Comparison of ENCODE assay signal across 8 cellular contexts in genomic region chr7:69599211-69599878, GRCh38. TPM values are rescaled to one million over a fixed set of nuclear protein-coding genes. Genes with fewer than 3 reads are reported as not detected.
DNase-seq lines count a peak whose midpoint lies in the region; TF ChIP-seq lines count a peak whose summit lies in the region.

No MANE protein-coding gene starts in this region.

- H3K9me3 ChIP-seq in BLaER1 treated with 17β-estradiol and CSF1 and Interleukin-3, amounts not matched to agents 10 nM and 100 nM (replicated peaks in 1 of 11), result no peaks in the 10 kb centered on the region
- H3K9me3 ChIP-seq in iPS-15b (ENCODE audit: control insufficient read depth, insufficient read depth, low read length), result no peaks in the 10 kb centered on the region
- no peaks in the 10 kb centered on the region for H3K9me3 ChIP-seq in smooth muscle cell (replicated peaks; ENCODE audit: low read depth)

- no peaks in the 10 kb centered on the region for H3K27me3 ChIP-seq in BLaER1 treated with 17β-estradiol and CSF1 and Interleukin-3, amounts not matched to agents 10 nM and 100 nM
- H3K27me3 ChIP-seq in iPS-15b (ENCODE audit: control insufficient read depth, insufficient read depth, low read length), result peaks cover 70% of the 10 kb centered on the region
- peaks cover 23% of the 10 kb centered on the region for H3K27me3 ChIP-seq in smooth muscle cell (ENCODE audit: low read depth)

- H3K4me1 Mint-ChIP-seq in activated naive CD8-positive, alpha-beta T cell (ENCODE audit: low read depth), result peaks cover 10% of the 10 kb centered on the region

- no peaks in the 10 kb centered on the region for H3K9me3 Mint-ChIP-seq in activated naive CD8-positive, alpha-beta T cell (ENCODE audit: low read depth)

- H3K79me2 ChIP-seq in smooth muscle cell (ENCODE audit: low read depth), result peaks cover 11% of the 10 kb centered on the region

- peaks cover 12% of the 10 kb centered on the region for H3K27me3 Mint-ChIP-seq in activated naive CD8-positive, alpha-beta T cell

- H3K4me3 ChIP-seq in BLaER1 treated with 17β-estradiol and CSF1 and Interleukin-3, amounts not matched to agents 10 nM and 100 nM, result peak overlapping the region; percentile 83 to 96 (median 93)
- H3K4me3 ChIP-seq in iPS-15b (ENCODE audit: low read depth, low read length) (peak overlapping the region; percentile 69), smooth muscle cell (peak overlapping the region; percentile 99)

- H3K27ac ChIP-seq in BLaER1 treated with 17β-estradiol and CSF1 and Interleukin-3, amounts not matched to agents 10 nM and 100 nM, result peak overlapping the region; percentile 72 to 95 (median 86)
- H3K27ac ChIP-seq in smooth muscle cell (ENCODE audit: low read depth), result no peak overlapping the region

- no peak overlapping the region for H3K27ac Mint-ChIP-seq in activated naive CD8-positive, alpha-beta T cell

- peak; percentile 3 for DNase-seq in HK-2 (ENCODE audit: unreplicated experiment)
- no peak for DNase-seq in smooth muscle cell (lab: John Stamatoyannopoulos, UW; ENCODE audit: unreplicated experiment)
- no peak for DNase-seq in CD1c-positive myeloid dendritic cell (ENCODE audit: extremely low spot score)
- no peak for DNase-seq in occipital lobe (lab: John Stamatoyannopoulos, UW)
- no peak for DNase-seq in NOMO-1 treated with dmso at 0.1 percent for 144 hours (lab: John Stamatoyannopoulos, UW; ENCODE audit: unreplicated experiment)

- peak overlapping the region; percentile 75 to 97 (median 90) for H3K4me2 ChIP-seq in BLaER1 treated with 17β-estradiol and CSF1 and Interleukin-3, amounts not matched to agents 10 nM and 100 nM
- H3K4me2 ChIP-seq in smooth muscle cell, result peak overlapping the region; percentile 96

- peak overlapping the region; percentile 84 for H3K4me3 Mint-ChIP-seq in activated naive CD8-positive, alpha-beta T cell

- H3K9ac ChIP-seq in BLaER1 treated with 17β-estradiol and CSF1 and Interleukin-3, amounts not matched to agents 10 nM and 100 nM, result peak overlapping the region; percentile 89 to 96 (median 93)
- H3K9ac ChIP-seq in iPS-15b (ENCODE audit: low read depth, low read length) (no peak overlapping the region), smooth muscle cell (ENCODE audit: low read depth) (peak overlapping the region; percentile 76)

- TF ChIP-seq CTCF in smooth muscle cell (IDR thresholded peaks at IDR 0.05; ENCODE audit: borderline replicate concordance, insufficient read depth, poor library complexity, severe bottlenecking), result no peak

- peaks cover 16% of the 10 kb centered on the region for H3F3A ChIP-seq in smooth muscle cell (ENCODE audit: low read depth)

- peaks cover 20 to 48% (median 41%) of the 10 kb centered on the region in 11 experiments; a peak in 20 of 22 replicates for H4K20me1 ChIP-seq in BLaER1 treated with 17β-estradiol and CSF1 and Interleukin-3, amounts not matched to agents 10 nM and 100 nM
- peaks cover 38% of the 10 kb centered on the region for H4K20me1 ChIP-seq in smooth muscle cell (ENCODE audit: low read depth)

- H3K4me1 ChIP-seq in BLaER1 treated with 17β-estradiol and CSF1 and Interleukin-3, amounts not matched to agents 10 nM and 100 nM, result peaks cover 41 to 58% (median 56%) of the 10 kb centered on the region in 10 experiments
- H3K4me1 ChIP-seq in iPS-15b (ENCODE audit: control insufficient read depth, insufficient read depth, low read length), result peaks cover 2% of the 10 kb centered on the region
- peaks cover 8% of the 10 kb centered on the region for H3K4me1 ChIP-seq in smooth muscle cell (ENCODE audit: low read depth)

- under 1% methylated on average over 38 of the region's 66 CpGs for WGBS in smooth muscle cell (ENCODE audit: low lambda C conversion rate)

- peak overlapping the region; percentile 97 for H2AFZ ChIP-seq in smooth muscle cell (ENCODE audit: low read depth)

- no peaks in the 10 kb centered on the region for H3K36me3 ChIP-seq in BLaER1 treated with 17β-estradiol and CSF1 and Interleukin-3, amounts not matched to agents 10 nM and 100 nM
- H3K36me3 ChIP-seq in iPS-15b (ENCODE audit: control insufficient read depth, insufficient read depth, low read length), result no peaks in the 10 kb centered on the region
- no peaks in the 10 kb centered on the region for H3K36me3 ChIP-seq in smooth muscle cell (ENCODE audit: low read depth)

- no peaks in the 10 kb centered on the region for H3K36me3 Mint-ChIP-seq in activated naive CD8-positive, alpha-beta T cell

RNA-seq across cellular contexts. Expression of gene AUTS2, which starts 1.1 kb away (rescaled TPM):
- total RNA-seq in smooth muscle cell (6.0 and 6.5 TPM in 2 replicates), occipital lobe (95.3 TPM)
- polyA plus RNA-seq in smooth muscle cell, result 8.6 and 11.4 TPM in 2 replicates

Comparison
In these comparisons a context has a peak if more than half of its experiments do, and no peak if none do; other contexts are left out.
1. RNA of gene AUTS2, which starts 1.1 kb away (total RNA-seq): 95.3 TPM in occipital lobe (single experiment); 6.0 to 6.5 TPM in smooth muscle cell; every median in the first group is over 10 times any median in the second.
2. Peak in every context shown above with its lines, with median percentiles within 50 percentile points of each other: H3K4me3 ChIP-seq.